ENCODE assay signal across 8 cellular contexts in the genomic region with DNA sequence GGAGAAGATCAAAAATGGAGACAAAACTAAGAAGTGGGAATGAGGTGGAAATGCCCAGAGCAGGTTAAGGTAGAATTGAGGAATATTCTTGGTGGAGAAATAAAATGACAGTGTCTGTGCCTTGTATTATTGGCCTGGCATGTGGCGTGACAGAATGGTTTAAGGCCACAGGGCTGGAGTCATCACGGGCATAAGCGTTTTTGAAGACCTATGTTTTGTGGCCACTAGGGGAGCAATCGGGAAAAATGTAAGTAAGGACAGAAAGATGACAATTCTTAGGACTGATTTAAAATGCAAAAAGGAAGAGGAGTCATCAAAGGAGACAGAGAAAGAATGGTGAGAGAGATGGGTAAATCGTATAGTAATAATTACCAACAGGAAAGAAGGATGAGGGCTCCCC.
A peak's percentile ranks its signal among the peaks of the same experiment; 100 is the strongest.
DNase-seq lines count a peak whose midpoint lies in the region; ATAC-seq and TF ChIP-seq lines count a peak whose summit lies in the region.

No MANE protein-coding gene starts in this region.

- CTCF ChIA-PET in activated CD4-positive, alpha-beta memory T cell treated with anti-CD3 and anti-CD28 coated beads, Interleukin-2, amount 10 ng/mL, durations not matched to agents 7 days and 5 days (lab: Charles Lee), result no interaction called here

- WGBS in heart right ventricle, 2 donors, result 79 to 85% methylated on average over 5 of the region's 5 CpGs

- H3K4me3 Mint-ChIP-seq in activated T-helper 2 cell treated with anti-CD3 and anti-CD28 coated beads, Interferon-gamma antibody, Interleukin-2, Interleukin-4, amounts not matched to agents 10 μg/mL and 5 μg/mL and 100 μg/mL, durations not matched to agents 14 hours and 24 hours and 36 hours (ENCODE audit: low read depth), result no peak overlapping the region
- H3K4me3 Mint-ChIP-seq in activated CD4-positive, alpha-beta memory T cell treated with anti-CD3 and anti-CD28 coated beads, Interleukin-2, amount 10 ng/mL, durations not matched to agents 7 days and 5 days, result no peak overlapping the region

- POLR2A ChIA-PET in activated CD4-positive, alpha-beta memory T cell treated with anti-CD3 and anti-CD28 coated beads, Interleukin-2, amount 10 ng/mL, durations not matched to agents 7 days and 5 days (lab: Charles Lee), result no interaction called here

- peaks cover 10% of the 10 kb centered on the region for H3K27me3 Mint-ChIP-seq in activated T-helper 2 cell treated with anti-CD3 and anti-CD28 coated beads, Interferon-gamma antibody, Interleukin-2, Interleukin-4, amounts not matched to agents 10 μg/mL and 5 μg/mL and 100 μg/mL, durations not matched to agents 14 hours and 24 hours and 36 hours (ENCODE audit: low read depth)
- peaks cover 8% of the 10 kb centered on the region for H3K27me3 Mint-ChIP-seq in activated CD4-positive, alpha-beta memory T cell treated with anti-CD3 and anti-CD28 coated beads, Interleukin-2, amount 10 ng/mL, durations not matched to agents 7 days and 5 days

- H3K9me2 ChIP-seq in OCI-LY1 (ENCODE audit: low read depth, low read length), result no peaks in the 10 kb centered on the region

- H3K79me2 ChIP-seq in OCI-LY1 (ENCODE audit: insufficient read depth, low read length), result no peaks in the 10 kb centered on the region

- H3K27ac ChIP-seq in heart right ventricle (no peak overlapping the region), OCI-LY1 (ENCODE audit: low read depth, low read length, poor library complexity, severe bottlenecking) (no peak overlapping the region)

- no peak for ATAC-seq in heart right ventricle
- no peak for ATAC-seq in Right ventricle myocardium superior (ENCODE audit: poor library complexity)
- no peak for ATAC-seq in HG02870 (IDR thresholded peaks at IDR 0.05; ENCODE audit: unreplicated experiment)
- no peak for ATAC-seq in GM21447 (IDR thresholded peaks at IDR 0.05; ENCODE audit: unreplicated experiment)

- H3K27ac Mint-ChIP-seq in activated T-helper 2 cell treated with anti-CD3 and anti-CD28 coated beads, Interferon-gamma antibody, Interleukin-2, Interleukin-4, amounts not matched to agents 10 μg/mL and 5 μg/mL and 100 μg/mL, durations not matched to agents 14 hours and 24 hours and 36 hours, result no peak overlapping the region
- H3K27ac Mint-ChIP-seq in activated CD4-positive, alpha-beta memory T cell treated with anti-CD3 and anti-CD28 coated beads, Interleukin-2, amount 10 ng/mL, durations not matched to agents 7 days and 5 days, result no peak overlapping the region

- H3K4me3 ChIP-seq in heart right ventricle (no peak overlapping the region), OCI-LY1 (ENCODE audit: low read depth, low read length, poor library complexity, severe bottlenecking) (no peak overlapping the region), fibroblast of pulmonary artery (replicated peaks; ENCODE audit: low read depth, low read length) (no peak overlapping the region)

- H3K9me3 ChIP-seq in heart right ventricle (no peaks in the 10 kb centered on the region), OCI-LY1 (ENCODE audit: low read length) (no peaks in the 10 kb centered on the region)

- H3K36me3 Mint-ChIP-seq in activated T-helper 2 cell treated with anti-CD3 and anti-CD28 coated beads, Interferon-gamma antibody, Interleukin-2, Interleukin-4, amounts not matched to agents 10 μg/mL and 5 μg/mL and 100 μg/mL, durations not matched to agents 14 hours and 24 hours and 36 hours (ENCODE audit: low read depth), result no peaks in the 10 kb centered on the region
- H3K36me3 Mint-ChIP-seq in activated CD4-positive, alpha-beta memory T cell treated with anti-CD3 and anti-CD28 coated beads, Interleukin-2, amount 10 ng/mL, durations not matched to agents 7 days and 5 days (ENCODE audit: low read depth), result no peaks in the 10 kb centered on the region

- intact Hi-C loops in heart right ventricle (cut with DNase I) (loop anchor here in 1 of 10 donors (10.0 kb wide), 1 partner anchor 316 kb away; no protein-coding TSS in a partner anchor), Right ventricle myocardium superior (cut with DNase I) (no loop called here)
- intact Hi-C loops in activated T-helper 2 cell treated with anti-CD3 and anti-CD28 coated beads, Interferon-gamma antibody, Interleukin-2, Interleukin-4, amounts not matched to agents 10 μg/mL and 5 μg/mL and 100 μg/mL, durations not matched to agents 14 hours and 24 hours and 36 hours (cut with micrococcal nuclease), result no loop called here

- no peaks in the 10 kb centered on the region for H4K20me1 ChIP-seq in OCI-LY1 (ENCODE audit: insufficient read depth, low read length)

- H3F3A ChIP-seq in OCI-LY1 (ENCODE audit: insufficient read depth, low read length), result no peaks in the 10 kb centered on the region

- H3K4me1 ChIP-seq in heart right ventricle (peaks cover 0 to under 1% (median 0%) of the 10 kb centered on the region in 9 donors), OCI-LY1 (ENCODE audit: insufficient read depth, low read length, severe bottlenecking) (no peaks in the 10 kb centered on the region)

- H3K27me3 ChIP-seq in heart right ventricle, result no peaks in the 10 kb centered on the region
- H3K27me3 ChIP-seq in OCI-LY1 (ENCODE audit: insufficient read depth, low read length), result no peaks in the 10 kb centered on the region

- DNase-seq in heart right ventricle (no peak), Right ventricle myocardium superior (no peak), fibroblast of pulmonary artery (ENCODE audit: low read depth) (no peak)
- DNase-seq in activated T-helper 2 cell treated with anti-CD3 and anti-CD28 coated beads, Interferon-gamma antibody, Interleukin-2, Interleukin-4, amounts not matched to agents 10 μg/mL and 5 μg/mL and 100 μg/mL, durations not matched to agents 14 hours and 24 hours and 36 hours (ENCODE audit: low spot score), result no peak
- DNase-seq in activated CD4-positive, alpha-beta memory T cell treated with anti-CD3 and anti-CD28 coated beads, Interleukin-2, amount 10 ng/mL, durations not matched to agents 7 days and 5 days, result no peak

- no peak overlapping the region for H3K4me2 ChIP-seq in OCI-LY1 (ENCODE audit: low read length)

- no peak overlapping the region for H3K9ac ChIP-seq in OCI-LY1 (ENCODE audit: low read length)

- H3K4me1 Mint-ChIP-seq in activated T-helper 2 cell treated with anti-CD3 and anti-CD28 coated beads, Interferon-gamma antibody, Interleukin-2, Interleukin-4, amounts not matched to agents 10 μg/mL and 5 μg/mL and 100 μg/mL, durations not matched to agents 14 hours and 24 hours and 36 hours (ENCODE audit: low read depth), result no peaks in the 10 kb centered on the region
- no peaks in the 10 kb centered on the region for H3K4me1 Mint-ChIP-seq in activated CD4-positive, alpha-beta memory T cell treated with anti-CD3 and anti-CD28 coated beads, Interleukin-2, amount 10 ng/mL, durations not matched to agents 7 days and 5 days

- no peaks in the 10 kb centered on the region for H3K9me3 Mint-ChIP-seq in activated T-helper 2 cell treated with anti-CD3 and anti-CD28 coated beads, Interferon-gamma antibody, Interleukin-2, Interleukin-4, amounts not matched to agents 10 μg/mL and 5 μg/mL and 100 μg/mL, durations not matched to agents 14 hours and 24 hours and 36 hours
- no peaks in the 10 kb centered on the region for H3K9me3 Mint-ChIP-seq in activated CD4-positive, alpha-beta memory T cell treated with anti-CD3 and anti-CD28 coated beads, Interleukin-2, amount 10 ng/mL, durations not matched to agents 7 days and 5 days

- no peak overlapping the region for H2AFZ ChIP-seq in OCI-LY1 (ENCODE audit: low read length)

- H3K36me3 ChIP-seq in heart right ventricle (no peaks in the 10 kb centered on the region), OCI-LY1 (ENCODE audit: insufficient read depth, low read length) (no peaks in the 10 kb centered on the region)

- TF ChIP-seq CTCF in heart right ventricle (IDR thresholded peaks at IDR 0.05), result peak in 7 of 9 donors; percentile 7 to 30 (median 17)
- peak; percentile 61 for TF ChIP-seq CTCF in OCI-LY1 (IDR thresholded peaks at IDR 0.05; ENCODE audit: low read length)
- peak; percentile 39 for TF ChIP-seq CTCF in fibroblast of pulmonary artery (IDR thresholded peaks at IDR 0.05; ENCODE audit: low read length, missing control alignments)
